In the genomic region with DNA sequence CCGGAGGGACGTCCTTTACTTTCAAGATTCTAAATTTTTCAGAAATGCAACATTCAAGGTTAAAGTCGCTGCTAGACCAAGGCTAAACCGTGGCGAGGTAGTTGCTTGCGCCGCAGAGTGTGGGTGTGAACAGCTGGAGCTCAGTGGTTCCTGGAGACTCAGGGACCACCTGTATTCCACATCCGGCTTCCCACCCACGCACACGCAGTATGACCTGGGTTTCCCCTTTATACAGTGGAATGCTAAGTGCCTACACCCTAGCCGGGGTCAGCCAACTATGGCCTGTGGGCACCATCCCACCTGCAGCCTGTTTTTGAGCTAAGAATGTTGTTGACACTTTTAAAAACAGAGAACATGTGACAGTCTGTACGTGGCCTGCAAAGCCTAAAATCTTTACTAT, we compare ENCODE assay signal across 22 cellular contexts. TPM values are rescaled to one million over a fixed set of nuclear protein-coding genes. Genes with fewer than 3 reads are reported as not detected.
DNase-seq lines count a peak whose midpoint lies in the region; ATAC-seq and TF ChIP-seq lines count a peak whose summit lies in the region.
"Had no signal": no experiment of that assay in that cellular context is flagged by ENCODE, and none has a peak within 500 bp of the region (broad histone marks: within the 10 kb centered on the region; RNA-seq: fewer than 3 reads in every experiment).

No MANE protein-coding gene starts in this region.

- H3K9me3 ChIP-seq in Peyer's patch (no peaks in the 10 kb centered on the region), stomach (no peaks in the 10 kb centered on the region), thyroid gland (no peaks in the 10 kb centered on the region)
- H3K9me3 ChIP-seq: BLaER1 treated with 17β-estradiol and CSF1 and Interleukin-3, amounts not matched to agents 10 nM and 100 nM; psoas muscle had no signal

- no peak for TF ChIP-seq CTCF in Peyer's patch (IDR thresholded peaks at IDR 0.05)
- no peak for TF ChIP-seq CTCF in stomach (IDR thresholded peaks at IDR 0.05)
- no peak for TF ChIP-seq CTCF in thyroid gland (IDR thresholded peaks at IDR 0.05)

- intact Hi-C loops in stomach (cut with DNase I; ENCODE audit: low total_unique reads) (no loop called here), thyroid gland (cut with DNase I) (no loop called here)

- H3K27me3 Mint-ChIP-seq in activated T-cell treated with anti-CD3 and anti-CD28 coated beads, Interleukin-2, amount 50 U/mL, for 72 hours (ENCODE audit: low read depth), result no peaks in the 10 kb centered on the region
- H3K27me3 Mint-ChIP-seq: stimulated activated naive CD8-positive, alpha-beta T cell treated with anti-CD3 and anti-CD28 coated beads, Interleukin-15, Interleukin-2, amounts not matched to agents 100 ng/mL and 50 ng/mL, for 24 hours had no signal

- no peak for TF ChIP-seq EP300 in stomach (IDR thresholded peaks at IDR 0.05)

- no peaks in the 10 kb centered on the region for H3K9me3 Mint-ChIP-seq in activated T-cell treated with anti-CD3 and anti-CD28 coated beads, Interleukin-2, amount 50 U/mL, for 72 hours
- H3K9me3 Mint-ChIP-seq: endodermal cell; stimulated activated naive CD8-positive, alpha-beta T cell treated with anti-CD3 and anti-CD28 coated beads, Interleukin-15, Interleukin-2, amounts not matched to agents 100 ng/mL and 50 ng/mL, for 24 hours had no signal

- TF ChIP-seq POLR2A in Peyer's patch (IDR thresholded peaks at IDR 0.05), result no peak
- no peak for TF ChIP-seq POLR2A in stomach (IDR thresholded peaks at IDR 0.05)
- TF ChIP-seq POLR2A in thyroid gland (IDR thresholded peaks at IDR 0.05), result no peak

- peaks cover 20% of the 10 kb centered on the region for H3K4me1 Mint-ChIP-seq in activated T-cell treated with anti-CD3 and anti-CD28 coated beads, Interleukin-2, amount 50 U/mL, for 72 hours (ENCODE audit: low read depth)

- no peaks in the 10 kb centered on the region for H3K27me3 ChIP-seq in Peyer's patch
- H3K27me3 ChIP-seq in stomach, result no peaks in the 10 kb centered on the region
- no peaks in the 10 kb centered on the region for H3K27me3 ChIP-seq in thyroid gland
- H3K27me3 ChIP-seq: BLaER1 treated with 17β-estradiol and CSF1 and Interleukin-3, amounts not matched to agents 10 nM and 100 nM had no signal

- no peak for ATAC-seq in activated T-cell treated with anti-CD3 and anti-CD28 coated beads, Interleukin-2, amount 50 U/mL, for 72 hours (replicated peaks in 1 of 2)
- ATAC-seq in HG02759 (IDR thresholded peaks at IDR 0.05; ENCODE audit: unreplicated experiment), result peak; percentile 58

- no peak for DNase-seq in activated T-cell treated with anti-CD3 and anti-CD28 coated beads, Interleukin-2, amount 50 U/mL, for 72 hours
- DNase-seq in activated T-cell treated with anti-CD3 and anti-CD28 coated beads, Interleukin-2, amount 50 U/mL, for 1 hour, result no peak
- DNase-seq in Peyer's patch (peak in 2 of 3 donors; percentile 66 to 70), stomach (no peak), NCI-H526 (lab: John Stamatoyannopoulos, UW) (no peak), thyroid gland (no peak), HCEC 1CT (no peak)
- DNase-seq: 8988T; activated CD4-positive, alpha-beta T cell treated with anti-CD3 and anti-CD28 coated beads for 48 hours; activated gamma-delta T cell; amygdala; endodermal cell; KG1; kidney; mesendoderm; NCI-H1048; NCI-H524 treated with DMSO at 0.1 percent for 48 hours; OCI-M1 had no signal

- no peak overlapping the region for H3K4me3 Mint-ChIP-seq in activated T-cell treated with anti-CD3 and anti-CD28 coated beads, Interleukin-2, amount 50 U/mL, for 72 hours
- H3K4me3 Mint-ChIP-seq: endodermal cell; stimulated activated naive CD8-positive, alpha-beta T cell treated with anti-CD3 and anti-CD28 coated beads, Interleukin-15, Interleukin-2, amounts not matched to agents 100 ng/mL and 50 ng/mL, for 24 hours had no signal

- H3K36me3 ChIP-seq in Peyer's patch (peaks cover 0 to 27% (median 0%) of the 10 kb centered on the region in 3 donors), stomach (peaks cover 8 to 46% (median 37%) of the 10 kb centered on the region in 4 donors), thyroid gland (peaks cover 8 to 17% of the 10 kb centered on the region in 2 donors)

- 70 to 79% (median 75%) methylated on average over 12 of the region's 12 CpGs for WGBS in stomach, 5 donors
- WGBS in thyroid gland, 2 donors, result 85 to 92% methylated on average over 12 of the region's 12 CpGs

- H3K36me3 Mint-ChIP-seq in activated T-cell treated with anti-CD3 and anti-CD28 coated beads, Interleukin-2, amount 50 U/mL, for 72 hours (ENCODE audit: insufficient read depth in 2 of 2), result peaks cover 3 to 11% of the 10 kb centered on the region in 2 donors

- no peak overlapping the region for H3K27ac ChIP-seq in Peyer's patch
- peak overlapping the region; percentile 14 to 71 (median 61) for H3K27ac ChIP-seq in stomach
- H3K27ac ChIP-seq in thyroid gland, result no peak overlapping the region
- H3K27ac ChIP-seq: psoas muscle had no signal

- H3K4me1 ChIP-seq in Peyer's patch (no peaks in the 10 kb centered on the region), stomach (peaks cover 15 to 43% (median 36%) of the 10 kb centered on the region in 4 donors), thyroid gland (peaks cover 15 to 16% of the 10 kb centered on the region in 2 donors)

- H3K4me3 ChIP-seq in Peyer's patch (no peak overlapping the region), stomach (no peak overlapping the region), thyroid gland (replicated peaks in 1 of 3) (no peak overlapping the region)
- H3K4me3 ChIP-seq: BLaER1 treated with 17β-estradiol and CSF1 and Interleukin-3, amounts not matched to agents 10 nM and 100 nM; psoas muscle had no signal

- peak overlapping the region; percentile 48 for H3K27ac Mint-ChIP-seq in activated T-cell treated with anti-CD3 and anti-CD28 coated beads, Interleukin-2, amount 50 U/mL, for 72 hours
- H3K27ac Mint-ChIP-seq: endodermal cell had no signal

RNA-seq across cellular contexts. Expression of a gene that starts 42.9 kb away (rescaled TPM):
- 10 to 100 TPM; 32.4 to 42.0 TPM for total RNA-seq in activated T-cell treated with anti-CD3 and anti-CD28 coated beads, Interleukin-2, amount 50 U/mL, for 72 hours
- total RNA-seq in Peyer's patch (10 to 100 TPM in 1 of 4 donors, 1 to 10 TPM in 3; 1.8 to 32.2 (median 3.2) TPM), stomach (100 to 1,000 TPM in 2 of 5 donors, 10 to 100 TPM in 2, not detected in 1; 51.3 to 352 (median 103) TPM), thyroid gland (10 to 100 TPM; 21.5 to 34.1 (median 26.6) TPM)
- polyA plus RNA-seq in stomach, result 100 to 1,000 TPM in 1 of 3 donors, 10 to 100 TPM in 2; 70.3 to 183 (median 87.5) TPM

RNA-seq across cellular contexts. Expression of a gene that starts 48.2 kb away (rescaled TPM):
- 10 to 100 TPM; 17.2 to 24.7 TPM for total RNA-seq in activated T-cell treated with anti-CD3 and anti-CD28 coated beads, Interleukin-2, amount 50 U/mL, for 72 hours
- total RNA-seq in Peyer's patch, result 100 to 1,000 TPM in 1 of 4 donors, 10 to 100 TPM in 3; 42.5 to 115 (median 68.8) TPM
- 100 to 1,000 TPM in 1 of 5 donors, 10 to 100 TPM in 4; 21.0 to 494 (median 70.4) TPM for total RNA-seq in stomach
- 10 to 100 TPM in 2 of 3 donors, 1 to 10 TPM in 1; 7.4 to 12.7 (median 11.0) TPM for polyA plus RNA-seq in stomach
- 100 to 1,000 TPM in 3 of 4 donors, 10 to 100 TPM in 1; 90.6 to 298 (median 196) TPM for total RNA-seq in thyroid gland

Comparison
In these comparisons a context has a peak if more than half of its experiments do, and no peak if none do; other contexts are left out.
1. DNase-seq: peak in Peyer's patch (2 of 3); none in activated T-cell treated with anti-CD3 and anti-CD28 coated beads, Interleukin-2, amount 50 U/mL, for 72 hours (0 of 2), activated T-cell treated with anti-CD3 and anti-CD28 coated beads, Interleukin-2, amount 50 U/mL, for 1 hour (single experiment), stomach (single experiment), NCI-H526 (0 of 2), thyroid gland (0 of 2) and HCEC 1CT (single experiment).
2. H3K27ac ChIP-seq: peak in stomach (5 of 5); none in Peyer's patch (0 of 4) and thyroid gland (0 of 3).